Comparison of ENCODE assay signal across 27 cellular contexts in genomic region chr13:31018511-31018910, GRCh38.
"Had no signal": no experiment of that assay in that cellular context is flagged by ENCODE, and none has a peak within 500 bp of the region (broad histone marks: within the 10 kb centered on the region; RNA-seq: fewer than 3 reads in every experiment).

No MANE protein-coding gene starts in this region.

- H3K36me3 ChIP-seq: cardiac muscle cell had no signal

- FAIRE-seq: RCC 7860 had no signal

- H3K27ac ChIP-seq: cardiac muscle cell, KMS-11, PC-9, RWPE1 had no signal

- DNase-seq: activated CD4-positive, alpha-beta T cell treated with anti-CD3 and anti-CD28 coated beads for 36 hours; activated CD4-positive, alpha-beta T cell treated with anti-CD3 and anti-CD28 coated beads, Interleukin-2, amount 10 ng/mL, durations not matched to agents 7 days and 5 days; activated CD4-positive, alpha-beta T cell treated with anti-CD3 and anti-CD28 coated beads, Interleukin-2, amount 50 U/mL, for 48 hours; activated CD8-positive, alpha-beta T cell treated with anti-CD3 and anti-CD28 coated beads, Interleukin-2, amount 10 ng/mL, durations not matched to agents 7 days and 5 days; activated gamma-delta T cell; activated naive CD4-positive, alpha-beta T cell treated with Interleukin-2 at 50 U/mL for 16 hours; activated T-cell treated with anti-CD3 and anti-CD28 coated beads, Interleukin-2, amount 50 U/mL, for 24 hours; anterior cingulate cortex; MM.1S; MV-4-11; NCI-H1092; NCI-H1417; NCI-H146; NCI-H1930; NCI-H2081 treated with DMSO at 0.1 percent for 48 hours; NCI-H345; NCI-H524 treated with DMSO at 0.1 percent for 48 hours; NCI-H748 treated with DMSO at 0.1 percent for 48 hours; NK-92 treated with Interleukin-12 subunit alpha and Interleukin-12 subunit beta, amount 100 ng/mL, for 24 hours; PC-9; SIG-M5; T1000 had no signal

- H3K4me2 ChIP-seq: KMS-11, PC-9 had no signal

- H3K9ac ChIP-seq: KMS-11 had no signal

- ATAC-seq: activated CD4-positive, alpha-beta T cell treated with anti-CD3 and anti-CD28 coated beads for 36 hours; activated CD8-positive, alpha-beta T cell treated with anti-CD3 and anti-CD28 coated beads, Interleukin-2, amount 10 ng/mL, durations not matched to agents 7 days and 5 days; Right ventricle myocardium inferior had no signal

- H3K4me3 ChIP-seq: cardiac muscle cell, PC-9 had no signal

- H3K27me3 ChIP-seq: cardiac muscle cell had no signal

- H2AFZ ChIP-seq: PC-9 had no signal
